Comparison of ENCODE assay signal across 8 cellular contexts in genomic region chr6:152983637-152984386, GRCh38. TPM values are rescaled to one million over a fixed set of nuclear protein-coding genes. Genes with fewer than 3 reads are reported as not detected.
DNase-seq lines count a peak whose midpoint lies in the region; ATAC-seq, FAIRE-seq and TF ChIP-seq lines count a peak whose summit lies in the region.

No MANE protein-coding gene starts in this region.

- no peaks in the 10 kb centered on the region for H3K27me3 ChIP-seq in WERI-Rb-1 (ENCODE audit: insufficient read depth, low read depth, severe bottlenecking)
- H3K27me3 ChIP-seq in breast epithelium = no peaks in the 10 kb centered on the region
- no peaks in the 10 kb centered on the region for H3K27me3 ChIP-seq in small intestine (ENCODE audit: control insufficient read depth in 2 of 2, insufficient read depth in 2 of 2, low read length in 2 of 2)

- H3K36me3 ChIP-seq in WERI-Rb-1 (peaks cover 52% of the 10 kb centered on the region), breast epithelium (no peaks in the 10 kb centered on the region), small intestine (ENCODE audit: control insufficient read depth in 2 of 2, insufficient read depth in 2 of 2, low read length in 2 of 2) (no peaks in the 10 kb centered on the region)

- ATAC-seq in HG02678 (IDR thresholded peaks at IDR 0.05; ENCODE audit: unreplicated experiment) = peak; percentile 17

- H3K9me3 ChIP-seq in WERI-Rb-1 (ENCODE audit: severe bottlenecking) = no peaks in the 10 kb centered on the region
- no peaks in the 10 kb centered on the region for H3K9me3 ChIP-seq in breast epithelium
- H3K9me3 ChIP-seq in small intestine (ENCODE audit: control insufficient read depth, low read depth) = no peaks in the 10 kb centered on the region

- intact Hi-C loops in breast epithelium (cut with DNase I; ENCODE audit: low total_unique reads) = no loop called here

- WGBS in small intestine, 3 donors = 0 to 1% (median 0%) methylated on average over 36 of the region's 36 CpGs

- DNase-seq in GM12892 (ENCODE audit: insufficient read length) (no peak), NCI-H1436 treated with DMSO at 0.1 percent for 48 hours (lab: John Stamatoyannopoulos, UW) (peak; percentile 89), WERI-Rb-1 (peak; percentile 56), breast epithelium (ENCODE audit: low spot score in 2 of 2) (peak; percentile 72 to 90), iPS-NIHi7 (ENCODE audit: extremely low spot score) (peak; percentile 92), small intestine (peak; percentile 47), DMS153 treated with DMSO at 0.1 percent for 48 hours (lab: John Stamatoyannopoulos, UW; ENCODE audit: unreplicated experiment) (no peak)

- TF ChIP-seq POLR2A in GM12892 (IDR thresholded peaks at IDR 0.05; ENCODE audit: low read depth, low read length) (peak; percentile 54; the same call in 1 of the 2 replicates), breast epithelium (IDR thresholded peaks at IDR 0.05) (no peak)

- H3K4me1 ChIP-seq in breast epithelium (peaks cover 5 to 13% of the 10 kb centered on the region in 2 donors), small intestine (ENCODE audit: control insufficient read depth in 2 of 2, insufficient read depth in 1 of 2, low read depth in 1 of 2, low read length in 1 of 2) (peaks cover 7 to 10% of the 10 kb centered on the region in 2 donors)

- FAIRE-seq in GM12892 (lab: Jason Lieb, UNC) = peak; percentile 86
- no peak for FAIRE-seq in small intestine (lab: Jason Lieb, UNC)

- H3K27ac ChIP-seq in WERI-Rb-1 (peak overlapping the region; percentile 97), breast epithelium (peak overlapping the region; percentile 85 to 95), small intestine (ENCODE audit: low read depth in 1 of 2, low read length in 1 of 2) (peak overlapping the region; percentile 36 to 96)

- H3K4me3 ChIP-seq in WERI-Rb-1 (ENCODE audit: low read depth, low read length) (peak overlapping the region; percentile 81), breast epithelium (peak overlapping the region; percentile 59 to 86 (median 65)), small intestine (ENCODE audit: low read depth in 1 of 2, low read length in 2 of 2) (peak overlapping the region; percentile 53 to 73)

- TF ChIP-seq CTCF in WERI-Rb-1 (IDR thresholded peaks at IDR 0.05; ENCODE audit: low read depth, low read length) (no peak), breast epithelium (IDR thresholded peaks at IDR 0.05) (no peak)

RNA-seq across cellular contexts. Expression of gene FBXO5, which starts 1.0 kb away (rescaled TPM):
- polyA plus RNA-seq in GM12892 (2012; ENCODE audit: missing spikeins) = 31.1 TPM
- total RNA-seq in breast epithelium = 1 to 10 TPM; 4.0 to 7.0 (median 4.3) TPM
- polyA plus RNA-seq in small intestine = 1 to 10 TPM; 2.0 to 5.7 (median 3.0) TPM

RNA-seq across cellular contexts. Expression of gene MTRF1L, which starts 18.7 kb away (rescaled TPM):
- polyA plus RNA-seq in GM12892 (2012; ENCODE audit: missing spikeins) = 12.9 TPM
- 10 to 100 TPM; 13.1 to 19.8 (median 14.6) TPM for total RNA-seq in breast epithelium
- 10 to 100 TPM in 2 of 3 donors, 1 to 10 TPM in 1; 9.9 to 18.6 (median 13.2) TPM for polyA plus RNA-seq in small intestine

Comparison
In these comparisons a context has a peak if more than half of its experiments do, and no peak if none do; other contexts are left out.
1. DNase-seq: peak in NCI-H1436 treated with DMSO at 0.1 percent for 48 hours (single experiment), WERI-Rb-1 (single experiment), breast epithelium (2 of 2), iPS-NIHi7 (single experiment) and small intestine (single experiment); none in GM12892 (single experiment) and DMS153 treated with DMSO at 0.1 percent for 48 hours (single experiment).
2. Peak in every context shown above with its lines, with median percentiles within 50 percentile points of each other: H3K27ac ChIP-seq and H3K4me3 ChIP-seq.